In the genomic region with DNA sequence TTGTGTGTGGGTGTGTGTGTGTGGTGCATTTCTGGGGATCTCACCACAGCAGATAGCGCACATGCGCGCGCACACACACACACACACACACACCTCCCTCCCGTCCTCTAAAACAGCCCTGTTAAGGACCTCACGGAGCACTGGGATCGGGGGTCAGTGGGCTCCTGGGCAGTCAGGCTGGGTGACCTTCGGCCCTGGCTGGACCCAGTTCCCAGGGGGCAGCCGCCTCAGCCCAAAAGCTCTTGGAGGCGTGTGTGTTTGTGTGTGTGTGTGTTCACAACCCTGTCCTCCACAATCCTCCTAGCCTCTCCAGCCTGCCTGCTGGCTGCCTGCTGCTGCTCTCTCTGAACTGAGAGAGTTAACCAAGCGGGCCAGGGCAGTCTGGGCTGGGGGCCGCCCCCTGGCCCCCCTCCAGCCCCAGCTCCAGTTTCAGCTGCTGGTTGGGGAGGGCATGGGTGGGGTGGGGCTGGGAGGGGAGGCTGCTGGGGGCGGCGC, we compare ENCODE assay signal across 10 cellular contexts. TPM values are rescaled to one million over a fixed set of nuclear protein-coding genes. Genes with fewer than 3 reads are reported as not detected.
A peak's percentile ranks its signal among the peaks of the same experiment; 100 is the strongest.
DNase-seq lines count a peak whose midpoint lies in the region; ATAC-seq lines count a peak whose summit lies in the region.
"Had no signal": no experiment of that assay in that cellular context is flagged by ENCODE, and none has a peak within 500 bp of the region (broad histone marks: within the 10 kb centered on the region; RNA-seq: fewer than 3 reads in every experiment).

No MANE protein-coding gene starts in this region.

- ATAC-seq in left cardiac atrium (peak; percentile 35 to 50), HG02642 (IDR thresholded peaks at IDR 0.05; ENCODE audit: poor library complexity, unreplicated experiment) (no peak)
- ATAC-seq: activated CD8-positive, alpha-beta T cell treated with anti-CD3 and anti-CD28 coated beads, Interleukin-2, amount 10 ng/mL, durations not matched to agents 7 days and 5 days; GM23338 had no signal

- no peaks in the 10 kb centered on the region for H3K4me1 ChIP-seq in rectal smooth muscle tissue (ENCODE audit: control insufficient read depth, insufficient read depth, low read length)

- DNase-seq in NCI-H1694 (lab: John Stamatoyannopoulos, UW), result peak; percentile 20
- no peak for DNase-seq in left cardiac atrium
- DNase-seq in NCI-H69 (lab: John Stamatoyannopoulos, UW), result no peak
- no peak for DNase-seq in NCI-H226
- DNase-seq: activated CD8-positive, alpha-beta T cell treated with anti-CD3 and anti-CD28 coated beads, Interleukin-2, amount 10 ng/mL, durations not matched to agents 7 days and 5 days; activated naive CD8-positive, alpha-beta T cell treated with anti-CD3 and anti-CD28 coated beads, Interleukin-2, amount 10 ng/mL, durations not matched to agents 7 days and 5 days; NCI-H748 treated with DMSO at 0.1 percent for 48 hours had no signal

- no peaks in the 10 kb centered on the region for H3K36me3 ChIP-seq in rectal smooth muscle tissue (ENCODE audit: control insufficient read depth, insufficient read depth, low read length)

- H3K4me3 ChIP-seq in rectal smooth muscle tissue (ENCODE audit: low read length), result peak overlapping the region; percentile 9
- H3K4me3 ChIP-seq: GM23338 had no signal

- intact Hi-C loops in left cardiac atrium (cut with DNase I), result loop anchor here in 1 of 2 donors (10.0 kb wide), 1 partner anchor 74 kb away; no protein-coding TSS in a partner anchor

- no peak overlapping the region for H3K9ac ChIP-seq in rectal smooth muscle tissue (ENCODE audit: low read length)

- peak overlapping the region; percentile 87 for H3K27ac ChIP-seq in rectal smooth muscle tissue (ENCODE audit: low read depth, low read length)

- H3K27me3 ChIP-seq in rectal smooth muscle tissue (ENCODE audit: control insufficient read depth, insufficient read depth, low read length), result peaks cover 5% of the 10 kb centered on the region

RNA-seq across cellular contexts. Expression of gene FXYD1, which starts 0.3 kb away (rescaled TPM):
- 100 to 1,000 TPM; 297 to 393 TPM for total RNA-seq in left cardiac atrium
- total RNA-seq: activated naive CD8-positive, alpha-beta T cell treated with anti-CD3 and anti-CD28 coated beads, Interleukin-2, amount 10 ng/mL, durations not matched to agents 7 days and 5 days had no signal

RNA-seq across cellular contexts. Expression of gene LGI4, which starts 3.5 kb away (rescaled TPM):
- 10 to 100 TPM; 11.6 to 17.9 TPM for total RNA-seq in left cardiac atrium

RNA-seq across cellular contexts. Expression of gene FXYD7, which starts 4.7 kb away (rescaled TPM):
- total RNA-seq in left cardiac atrium, result not detected

RNA-seq across cellular contexts. Expression of gene FXYD5, which starts 16.2 kb away (rescaled TPM):
- 10 to 100 TPM; 35.5 to 46.7 TPM for total RNA-seq in left cardiac atrium

RNA-seq across cellular contexts. Expression of gene FXYD3, which starts 22.7 kb away (rescaled TPM):
- total RNA-seq in left cardiac atrium, result 1 to 10 TPM; 1.5 to 3.6 TPM
- total RNA-seq: activated CD8-positive, alpha-beta T cell treated with anti-CD3 and anti-CD28 coated beads, Interleukin-2, amount 10 ng/mL, durations not matched to agents 7 days and 5 days; activated naive CD8-positive, alpha-beta T cell treated with anti-CD3 and anti-CD28 coated beads, Interleukin-2, amount 10 ng/mL, durations not matched to agents 7 days and 5 days; GM23338 had no signal
